ENCODE assay signal across 10 cellular contexts in genomic region chr19:38478273-38478971, GRCh38. TPM values are rescaled to one million over a fixed set of nuclear protein-coding genes. Genes with fewer than 3 reads are reported as not detected.
DNase-seq lines count a peak whose midpoint lies in the region; ATAC-seq and TF ChIP-seq lines count a peak whose summit lies in the region.
"Had no signal": no experiment of that assay in that cellular context is flagged by ENCODE, and none has a peak within 500 bp of the region (broad histone marks: within the 10 kb centered on the region; RNA-seq: fewer than 3 reads in every experiment).

No MANE protein-coding gene starts in this region.

- no peak overlapping the region for H3K4me3 Mint-ChIP-seq in stimulated activated naive B cell treated with anti-CD40 and anti-IgM and Interleukin-4, amounts not matched to agents 10 μg/mL and 1 μg/mL and 100 μg/mL, for 72 hours
- H3K4me3 Mint-ChIP-seq: activated naive CD4-positive, alpha-beta T cell treated with anti-CD3 and anti-CD28 coated beads, Interleukin-2, amount 50 U/mL, for 24 hours had no signal

- H3K27me3 ChIP-seq in GM23248 (replicated peaks; ENCODE audit: insufficient read depth) = peaks cover 7% of the 10 kb centered on the region

- H3K9ac ChIP-seq in GM23248 = no peak overlapping the region

- H3K4me2 ChIP-seq in GM23248 (ENCODE audit: unreplicated experiment) = no peak overlapping the region

- no peaks in the 10 kb centered on the region for H3K4me1 Mint-ChIP-seq in stimulated activated naive B cell treated with anti-CD40 and anti-IgM and Interleukin-4, amounts not matched to agents 10 μg/mL and 1 μg/mL and 100 μg/mL, for 72 hours
- H3K4me1 Mint-ChIP-seq: activated naive CD4-positive, alpha-beta T cell treated with anti-CD3 and anti-CD28 coated beads, Interleukin-2, amount 50 U/mL, for 24 hours had no signal

- peaks cover 11 to 15% of the 10 kb centered on the region in 2 donors for H3K27me3 Mint-ChIP-seq in stimulated activated naive B cell treated with anti-CD40 and anti-IgM and Interleukin-4, amounts not matched to agents 10 μg/mL and 1 μg/mL and 100 μg/mL, for 72 hours

- no peaks in the 10 kb centered on the region for H3K9me3 ChIP-seq in GM23248 (ENCODE audit: low read depth)

- intact Hi-C loops in posterior vena cava (cut with DNase I) = no loop called here

- no peak overlapping the region for H3K27ac ChIP-seq in GM23248

- no peaks in the 10 kb centered on the region for H3K9me3 Mint-ChIP-seq in stimulated activated naive B cell treated with anti-CD40 and anti-IgM and Interleukin-4, amounts not matched to agents 10 μg/mL and 1 μg/mL and 100 μg/mL, for 72 hours
- H3K9me3 Mint-ChIP-seq: activated naive CD4-positive, alpha-beta T cell treated with anti-CD3 and anti-CD28 coated beads, Interleukin-2, amount 50 U/mL, for 24 hours; naive B cell had no signal

- no peak for ATAC-seq in stimulated activated naive CD8-positive, alpha-beta T cell treated with anti-CD3 and anti-CD28 coated beads, Interleukin-15, Interleukin-2, amounts not matched to agents 100 U/mL and 50 U/mL, for 24 hours
- ATAC-seq in GM21447 (IDR thresholded peaks at IDR 0.05; ENCODE audit: unreplicated experiment) = no peak
- ATAC-seq in stimulated activated naive B cell treated with anti-CD40 and anti-IgM and Interleukin-4, amounts not matched to agents 10 μg/mL and 1 μg/mL and 100 μg/mL, for 72 hours (replicated peaks) = no peak

- in situ Hi-C loops in GM23248 (cut with MboI) = no loop called here

- no peak overlapping the region for H3K27ac Mint-ChIP-seq in stimulated activated naive B cell treated with anti-CD40 and anti-IgM and Interleukin-4, amounts not matched to agents 10 μg/mL and 1 μg/mL and 100 μg/mL, for 72 hours
- H3K27ac Mint-ChIP-seq: activated naive CD4-positive, alpha-beta T cell treated with anti-CD3 and anti-CD28 coated beads, Interleukin-2, amount 50 U/mL, for 24 hours; naive B cell had no signal

- no peaks in the 10 kb centered on the region for H3F3A ChIP-seq in GM23248 (ENCODE audit: insufficient read depth)

- TF ChIP-seq POLR2A in erythroblast (IDR thresholded peaks at IDR 0.05; ENCODE audit: low read length) = no peak

- no peaks in the 10 kb centered on the region for H4K20me1 ChIP-seq in GM23248 (ENCODE audit: insufficient read depth)

- H3K4me3 ChIP-seq in GM23248 = no peak overlapping the region

- no peaks in the 10 kb centered on the region for H3K36me3 Mint-ChIP-seq in stimulated activated naive B cell treated with anti-CD40 and anti-IgM and Interleukin-4, amounts not matched to agents 10 μg/mL and 1 μg/mL and 100 μg/mL, for 72 hours
- H3K36me3 Mint-ChIP-seq: activated naive CD4-positive, alpha-beta T cell treated with anti-CD3 and anti-CD28 coated beads, Interleukin-2, amount 50 U/mL, for 24 hours; naive B cell had no signal

- WGBS in GM23248 (ENCODE audit: low coverage in 1 of 2, low lambda C conversion rate in 2 of 2, missing lambda C conversion rate in 2 of 2), 2 experiments = 49 to 53% methylated on average over 16 of the region's 16 CpGs

- DNase-seq in COLO829 (ENCODE audit: low spot score) (peak; percentile 28), GM23248 (peak; percentile 18), NCI-H82 treated with DMSO at 0.1 percent for 48 hours (lab: John Stamatoyannopoulos, UW; ENCODE audit: unreplicated experiment) (peak; percentile 2), erythroblast (lab: John Stamatoyannopoulos, UW) (peak; percentile 29 to 44), posterior vena cava (ENCODE audit: low spot score) (no peak)
- no peak for DNase-seq in stimulated activated naive CD8-positive, alpha-beta T cell treated with anti-CD3 and anti-CD28 coated beads, Interleukin-15, Interleukin-2, amounts not matched to agents 100 U/mL and 50 U/mL, for 24 hours
- DNase-seq in stimulated activated naive B cell treated with anti-CD40 and anti-IgM and Interleukin-4, amounts not matched to agents 10 μg/mL and 1 μg/mL and 100 μg/mL, for 72 hours = no peak
- DNase-seq: naive B cell had no signal

- H3K36me3 ChIP-seq in GM23248 (ENCODE audit: low read depth) = no peaks in the 10 kb centered on the region

- no peak overlapping the region for H2AFZ ChIP-seq in GM23248

- no peaks in the 10 kb centered on the region for H3K9me2 ChIP-seq in GM23248 (ENCODE audit: insufficient read depth)

- H3K4me1 ChIP-seq in GM23248 (ENCODE audit: insufficient read depth) = no peaks in the 10 kb centered on the region

- no peaks in the 10 kb centered on the region for H3K79me2 ChIP-seq in GM23248 (ENCODE audit: insufficient read depth)

RNA-seq across cellular contexts. Expression of gene RYR1, which starts 44.9 kb away (rescaled TPM):
- under 0.01 and 0.13 TPM in 2 replicates for total RNA-seq in GM23248 (2014; rRNA removed; shearing (Covaris generic))
- polyA plus RNA-seq in GM23248 (2016; fragmentation: Nextera tagmentation; extraction: Ambion mirVana) = 0.04 TPM in 1 of 2 replicates, not detected in the other
- 1 to 10 TPM; 1.3 to 5.6 TPM for total RNA-seq in posterior vena cava

RNA-seq across cellular contexts. Expression of gene RASGRP4, which starts 52.4 kb away (rescaled TPM):
- total RNA-seq in GM23248 (2014; rRNA removed; shearing (Covaris generic)) = not detected in 2 replicates
- not detected in 2 replicates for polyA plus RNA-seq in GM23248 (2016; fragmentation: Nextera tagmentation; extraction: Ambion mirVana)
- 1 to 10 TPM; 3.9 to 6.6 TPM for total RNA-seq in posterior vena cava

Comparison
In these comparisons a context has a peak if more than half of its experiments do, and no peak if none do; other contexts are left out.
1. DNase-seq: peak in COLO829 (single experiment), GM23248 (single experiment), NCI-H82 treated with DMSO at 0.1 percent for 48 hours (single experiment) and erythroblast (2 of 2); none in stimulated activated naive CD8-positive, alpha-beta T cell treated with anti-CD3 and anti-CD28 coated beads, Interleukin-15, Interleukin-2, amounts not matched to agents 100 U/mL and 50 U/mL, for 24 hours (single experiment), stimulated activated naive B cell treated with anti-CD40 and anti-IgM and Interleukin-4, amounts not matched to agents 10 μg/mL and 1 μg/mL and 100 μg/mL, for 72 hours (single experiment) and posterior vena cava (single experiment).